In the genomic region with DNA sequence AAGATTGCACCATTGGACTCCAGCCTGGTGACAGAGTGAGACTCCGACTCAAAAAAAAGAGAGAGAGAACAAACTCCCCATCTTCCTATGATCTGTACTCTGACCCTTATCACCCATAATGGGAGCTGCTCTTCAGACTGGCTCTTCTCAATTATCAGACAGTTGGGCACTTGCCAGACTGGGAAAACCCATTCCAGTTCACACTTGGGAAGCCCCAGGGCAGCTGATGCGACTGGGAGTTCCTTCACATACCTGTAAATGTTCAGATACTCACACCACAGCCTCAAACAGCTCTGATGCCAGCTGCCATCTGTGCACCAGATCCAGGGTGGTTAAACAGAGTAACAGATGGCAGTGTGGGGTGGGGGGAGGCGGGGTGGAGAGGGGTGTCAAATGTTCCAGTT, we compare ENCODE assay signal across 1 cellular context.
TF ChIP-seq lines count a peak whose summit lies in the region.

No MANE protein-coding gene starts in this region.

TF ChIP-seq in HepG2, 621 proteins besides CTCF, POLR2A, EP300 and RAD21:
- TF ChIP-seq, protein P1, sequence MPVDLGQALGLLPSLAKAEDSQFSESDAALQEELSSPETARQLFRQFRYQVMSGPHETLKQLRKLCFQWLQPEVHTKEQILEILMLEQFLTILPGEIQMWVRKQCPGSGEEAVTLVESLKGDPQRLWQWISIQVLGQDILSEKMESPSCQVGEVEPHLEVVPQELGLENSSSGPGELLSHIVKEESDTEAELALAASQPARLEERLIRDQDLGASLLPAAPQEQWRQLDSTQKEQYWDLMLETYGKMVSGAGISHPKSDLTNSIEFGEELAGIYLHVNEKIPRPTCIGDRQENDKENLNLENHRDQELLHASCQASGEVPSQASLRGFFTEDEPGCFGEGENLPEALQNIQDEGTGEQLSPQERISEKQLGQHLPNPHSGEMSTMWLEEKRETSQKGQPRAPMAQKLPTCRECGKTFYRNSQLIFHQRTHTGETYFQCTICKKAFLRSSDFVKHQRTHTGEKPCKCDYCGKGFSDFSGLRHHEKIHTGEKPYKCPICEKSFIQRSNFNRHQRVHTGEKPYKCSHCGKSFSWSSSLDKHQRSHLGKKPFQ (CRISPR knock-in tag; IDR thresholded peaks at IDR 0.05; ENCODE audit: insufficient replicate concordance) = peak; percentile 99
- TF ChIP-seq TAF15 (IDR thresholded peaks at IDR 0.05; ENCODE audit: low read depth, low read length, poor library complexity, severe bottlenecking) (no peak), TBL1XR1 (IDR thresholded peaks at IDR 0.05; ENCODE audit: borderline replicate concordance, low read length, partially characterized antibody) (no peak), ZNF205 (CRISPR knock-in tag; IDR thresholded peaks at IDR 0.05) (no peak), GATA4 (IDR thresholded peaks at IDR 0.05; ENCODE audit: borderline replicate concordance, low read depth) (no peak), SALL1 (CRISPR knock-in tag; IDR thresholded peaks at IDR 0.05) (0 out of 2 replicates have a peak, but pooled peaks have one; percentile 32), HOXA3 (CRISPR knock-in tag; IDR thresholded peaks at IDR 0.05) (peak; percentile 45; the same call in 1 of the 2 replicates), CENPX (CRISPR knock-in tag; IDR thresholded peaks at IDR 0.05) (no peak), ZNF431 (CRISPR knock-in tag; IDR thresholded peaks at IDR 0.05; ENCODE audit: borderline replicate concordance, low read depth) (no peak), NFKBIZ (CRISPR knock-in tag; IDR thresholded peaks at IDR 0.05) (no peak), SRY (CRISPR knock-in tag; IDR thresholded peaks at IDR 0.05) (no peak), HNF4A (CRISPR knock-in tag; IDR thresholded peaks at IDR 0.05) (peak; percentile 83), TBX2 (CRISPR knock-in tag; IDR thresholded peaks at IDR 0.05; ENCODE audit: borderline replicate concordance) (0 out of 2 replicates have a peak, but pooled peaks have one; percentile 29), CREB1 (IDR thresholded peaks at IDR 0.05) (no peak), CREB1 (CRISPR knock-in tag; IDR thresholded peaks at IDR 0.05) (no peak), THAP11 (CRISPR knock-in tag; IDR thresholded peaks at IDR 0.05) (no peak), MLLT10 (CRISPR knock-in tag; IDR thresholded peaks at IDR 0.05) (no peak), TEAD3 (CRISPR knock-in tag; optimal IDR thresholded peaks at IDR 0.05; ENCODE audit: borderline replicate concordance) (no peak), NCOR1 (IDR thresholded peaks at IDR 0.05; ENCODE audit: borderline replicate concordance, low read length) (peak; percentile 1; the same call in 1 of the 2 replicates), BHLHE40 (IDR thresholded peaks at IDR 0.05; ENCODE audit: low read length) (no peak), NFIC (IDR thresholded peaks at IDR 0.05; ENCODE audit: low read length) (no peak), TCF7L2 (IDR thresholded peaks at IDR 0.05; ENCODE audit: low read depth, low read length) (no peak), ZNF12 (CRISPR knock-in tag; IDR thresholded peaks at IDR 0.05) (no peak), RAD51 (IDR thresholded peaks at IDR 0.05; ENCODE audit: borderline replicate concordance) (no peak), ZNF879 (CRISPR knock-in tag; IDR thresholded peaks at IDR 0.05) (no peak)
- TF ChIP-seq, protein P2, sequence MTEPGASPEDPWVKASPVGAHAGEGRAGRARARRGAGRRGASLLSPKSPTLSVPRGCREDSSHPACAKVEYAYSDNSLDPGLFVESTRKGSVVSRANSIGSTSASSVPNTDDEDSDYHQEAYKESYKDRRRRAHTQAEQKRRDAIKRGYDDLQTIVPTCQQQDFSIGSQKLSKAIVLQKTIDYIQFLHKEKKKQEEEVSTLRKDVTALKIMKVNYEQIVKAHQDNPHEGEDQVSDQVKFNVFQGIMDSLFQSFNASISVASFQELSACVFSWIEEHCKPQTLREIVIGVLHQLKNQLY (CRISPR knock-in tag; IDR thresholded peaks at IDR 0.05) = no peak
- TF ChIP-seq, protein P3, sequence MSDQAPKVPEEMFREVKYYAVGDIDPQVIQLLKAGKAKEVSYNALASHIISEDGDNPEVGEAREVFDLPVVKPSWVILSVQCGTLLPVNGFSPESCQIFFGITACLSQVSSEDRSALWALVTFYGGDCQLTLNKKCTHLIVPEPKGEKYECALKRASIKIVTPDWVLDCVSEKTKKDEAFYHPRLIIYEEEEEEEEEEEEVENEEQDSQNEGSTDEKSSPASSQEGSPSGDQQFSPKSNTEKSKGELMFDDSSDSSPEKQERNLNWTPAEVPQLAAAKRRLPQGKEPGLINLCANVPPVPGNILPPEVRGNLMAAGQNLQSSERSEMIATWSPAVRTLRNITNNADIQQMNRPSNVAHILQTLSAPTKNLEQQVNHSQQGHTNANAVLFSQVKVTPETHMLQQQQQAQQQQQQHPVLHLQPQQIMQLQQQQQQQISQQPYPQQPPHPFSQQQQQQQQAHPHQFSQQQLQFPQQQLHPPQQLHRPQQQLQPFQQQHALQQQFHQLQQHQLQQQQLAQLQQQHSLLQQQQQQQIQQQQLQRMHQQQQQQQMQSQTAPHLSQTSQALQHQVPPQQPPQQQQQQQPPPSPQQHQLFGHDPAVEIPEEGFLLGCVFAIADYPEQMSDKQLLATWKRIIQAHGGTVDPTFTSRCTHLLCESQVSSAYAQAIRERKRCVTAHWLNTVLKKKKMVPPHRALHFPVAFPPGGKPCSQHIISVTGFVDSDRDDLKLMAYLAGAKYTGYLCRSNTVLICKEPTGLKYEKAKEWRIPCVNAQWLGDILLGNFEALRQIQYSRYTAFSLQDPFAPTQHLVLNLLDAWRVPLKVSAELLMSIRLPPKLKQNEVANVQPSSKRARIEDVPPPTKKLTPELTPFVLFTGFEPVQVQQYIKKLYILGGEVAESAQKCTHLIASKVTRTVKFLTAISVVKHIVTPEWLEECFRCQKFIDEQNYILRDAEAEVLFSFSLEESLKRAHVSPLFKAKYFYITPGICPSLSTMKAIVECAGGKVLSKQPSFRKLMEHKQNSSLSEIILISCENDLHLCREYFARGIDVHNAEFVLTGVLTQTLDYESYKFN (CRISPR knock-in tag; conservative IDR thresholded peaks at IDR 0.05) = 0 out of 2 replicates have a peak, but pooled peaks have one; percentile 31
- TF ChIP-seq, protein P4, sequence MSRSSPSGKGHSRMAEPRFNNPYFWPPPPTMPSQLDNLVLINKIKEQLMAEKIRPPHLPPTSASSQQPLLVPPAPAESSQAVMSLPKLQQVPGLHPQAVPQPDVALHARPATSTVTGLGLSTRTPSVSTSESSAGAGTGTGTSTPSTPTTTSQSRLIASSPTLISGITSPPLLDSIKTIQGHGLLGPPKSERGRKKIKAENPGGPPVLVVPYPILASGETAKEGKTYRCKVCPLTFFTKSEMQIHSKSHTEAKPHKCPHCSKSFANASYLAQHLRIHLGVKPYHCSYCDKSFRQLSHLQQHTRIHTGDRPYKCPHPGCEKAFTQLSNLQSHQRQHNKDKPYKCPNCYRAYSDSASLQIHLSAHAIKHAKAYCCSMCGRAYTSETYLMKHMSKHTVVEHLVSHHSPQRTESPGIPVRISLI (CRISPR knock-in tag; IDR thresholded peaks at IDR 0.05; ENCODE audit: borderline replicate concordance) = peak; percentile 52; the same call in 1 of the 2 replicates
- TF ChIP-seq, protein P5, sequence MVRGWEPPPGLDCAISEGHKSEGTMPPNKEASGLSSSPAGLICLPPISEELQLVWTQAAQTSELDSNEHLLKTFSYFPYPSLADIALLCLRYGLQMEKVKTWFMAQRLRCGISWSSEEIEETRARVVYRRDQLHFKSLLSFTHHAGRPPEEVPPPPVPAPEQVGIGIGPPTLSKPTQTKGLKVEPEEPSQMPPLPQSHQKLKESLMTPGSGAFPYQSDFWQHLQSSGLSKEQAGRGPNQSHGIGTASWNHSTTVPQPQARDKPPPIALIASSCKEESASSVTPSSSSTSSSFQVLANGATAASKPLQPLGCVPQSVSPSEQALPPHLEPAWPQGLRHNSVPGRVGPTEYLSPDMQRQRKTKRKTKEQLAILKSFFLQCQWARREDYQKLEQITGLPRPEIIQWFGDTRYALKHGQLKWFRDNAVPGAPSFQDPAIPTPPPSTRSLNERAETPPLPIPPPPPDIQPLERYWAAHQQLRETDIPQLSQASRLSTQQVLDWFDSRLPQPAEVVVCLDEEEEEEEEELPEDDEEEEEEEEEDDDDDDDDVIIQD (CRISPR knock-in tag; IDR thresholded peaks at IDR 0.05; ENCODE audit: low read depth) = no peak
- TF ChIP-seq, protein P6, sequence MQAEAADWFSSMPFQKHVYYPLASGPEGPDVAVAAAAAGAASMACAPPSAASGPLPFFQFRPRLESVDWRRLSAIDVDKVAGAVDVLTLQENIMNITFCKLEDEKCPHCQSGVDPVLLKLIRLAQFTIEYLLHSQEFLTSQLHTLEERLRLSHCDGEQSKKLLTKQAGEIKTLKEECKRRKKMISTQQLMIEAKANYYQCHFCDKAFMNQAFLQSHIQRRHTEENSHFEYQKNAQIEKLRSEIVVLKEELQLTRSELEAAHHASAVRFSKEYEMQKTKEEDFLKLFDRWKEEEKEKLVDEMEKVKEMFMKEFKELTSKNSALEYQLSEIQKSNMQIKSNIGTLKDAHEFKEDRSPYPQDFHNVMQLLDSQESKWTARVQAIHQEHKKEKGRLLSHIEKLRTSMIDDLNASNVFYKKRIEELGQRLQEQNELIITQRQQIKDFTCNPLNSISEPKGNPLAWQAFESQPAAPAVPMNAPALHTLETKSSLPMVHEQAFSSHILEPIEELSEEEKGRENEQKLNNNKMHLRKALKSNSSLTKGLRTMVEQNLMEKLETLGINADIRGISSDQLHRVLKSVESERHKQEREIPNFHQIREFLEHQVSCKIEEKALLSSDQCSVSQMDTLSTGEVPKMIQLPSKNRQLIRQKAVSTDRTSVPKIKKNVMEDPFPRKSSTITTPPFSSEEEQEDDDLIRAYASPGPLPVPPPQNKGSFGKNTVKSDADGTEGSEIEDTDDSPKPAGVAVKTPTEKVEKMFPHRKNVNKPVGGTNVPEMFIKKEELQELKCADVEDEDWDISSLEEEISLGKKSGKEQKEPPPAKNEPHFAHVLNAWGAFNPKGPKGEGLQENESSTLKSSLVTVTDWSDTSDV (CRISPR knock-in tag; IDR thresholded peaks at IDR 0.05) = no peak
- TF ChIP-seq, protein P7, sequence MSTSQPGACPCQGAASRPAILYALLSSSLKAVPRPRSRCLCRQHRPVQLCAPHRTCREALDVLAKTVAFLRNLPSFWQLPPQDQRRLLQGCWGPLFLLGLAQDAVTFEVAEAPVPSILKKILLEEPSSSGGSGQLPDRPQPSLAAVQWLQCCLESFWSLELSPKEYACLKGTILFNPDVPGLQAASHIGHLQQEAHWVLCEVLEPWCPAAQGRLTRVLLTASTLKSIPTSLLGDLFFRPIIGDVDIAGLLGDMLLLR (CRISPR knock-in tag; IDR thresholded peaks at IDR 0.05) = no peak
TF ChIP-seq in HepG2: peak in this region for 8.
